3 cellular contexts compared by ENCODE assay signal in genomic region chr5:116032991-116033390, GRCh38.
TF ChIP-seq lines count a peak whose summit lies in the region.

No MANE protein-coding gene starts in this region.

TF ChIP-seq in GM12878, 131 proteins besides CTCF, POLR2A, EP300 and RAD21:
- TF ChIP-seq CHD2 (IDR thresholded peaks at IDR 0.05; ENCODE audit: borderline replicate concordance, low read depth, low read length) = no peak
- peak; percentile 48 for TF ChIP-seq MEF2B (IDR thresholded peaks at IDR 0.05; ENCODE audit: partially characterized antibody, poor library complexity, severe bottlenecking)
- TF ChIP-seq GATAD2B (conservative IDR thresholded peaks at IDR 0.05; ENCODE audit: low read depth) = no peak
- no peak for TF ChIP-seq ATF7 (IDR thresholded peaks at IDR 0.05; ENCODE audit: low read depth)
- 0 out of 2 replicates have a peak, but pooled peaks have one; percentile 15 for TF ChIP-seq MTA2 (IDR thresholded peaks at IDR 0.05; ENCODE audit: low read depth)
- 0 out of 2 replicates have a peak, but pooled peaks have one; percentile 9 for TF ChIP-seq MEF2A (IDR thresholded peaks at IDR 0.05; ENCODE audit: insufficient read depth, low read depth, low read length)
- TF ChIP-seq, protein P1, sequence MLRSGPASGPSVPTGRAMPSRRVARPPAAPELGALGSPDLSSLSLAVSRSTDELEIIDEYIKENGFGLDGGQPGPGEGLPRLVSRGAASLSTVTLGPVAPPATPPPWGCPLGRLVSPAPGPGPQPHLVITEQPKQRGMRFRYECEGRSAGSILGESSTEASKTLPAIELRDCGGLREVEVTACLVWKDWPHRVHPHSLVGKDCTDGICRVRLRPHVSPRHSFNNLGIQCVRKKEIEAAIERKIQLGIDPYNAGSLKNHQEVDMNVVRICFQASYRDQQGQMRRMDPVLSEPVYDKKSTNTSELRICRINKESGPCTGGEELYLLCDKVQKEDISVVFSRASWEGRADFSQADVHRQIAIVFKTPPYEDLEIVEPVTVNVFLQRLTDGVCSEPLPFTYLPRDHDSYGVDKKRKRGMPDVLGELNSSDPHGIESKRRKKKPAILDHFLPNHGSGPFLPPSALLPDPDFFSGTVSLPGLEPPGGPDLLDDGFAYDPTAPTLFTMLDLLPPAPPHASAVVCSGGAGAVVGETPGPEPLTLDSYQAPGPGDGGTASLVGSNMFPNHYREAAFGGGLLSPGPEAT (IDR thresholded peaks at IDR 0.05; ENCODE audit: low read depth) = 0 out of 2 replicates have a peak, but pooled peaks have one; percentile 48
- no peak for TF ChIP-seq ELK1 (IDR thresholded peaks at IDR 0.05; ENCODE audit: low read depth, low read length)
- peak; percentile 52 for TF ChIP-seq RUNX3 (IDR thresholded peaks at IDR 0.05; ENCODE audit: low read length)

TF ChIP-seq in SK-N-SH, 30 proteins besides CTCF, POLR2A, EP300 and RAD21:
- TF ChIP-seq NFIC (IDR thresholded peaks at IDR 0.05; ENCODE audit: borderline replicate concordance) (no peak), RCOR1 (IDR thresholded peaks at IDR 0.05; ENCODE audit: low read length) (no peak), RXRA (IDR thresholded peaks at IDR 0.05; ENCODE audit: borderline replicate concordance, low read depth) (no peak), RFX5 (IDR thresholded peaks at IDR 0.05; ENCODE audit: low read length) (no peak), TCF12 (IDR thresholded peaks at IDR 0.05) (no peak), SMC3 (IDR thresholded peaks at IDR 0.05; ENCODE audit: low read depth, low read length) (no peak), GATA2 (CRISPR knock-in tag; IDR thresholded peaks at IDR 0.05) (no peak), NRF1 (IDR thresholded peaks at IDR 0.05; ENCODE audit: low read depth, low read length) (no peak), MXI1 (IDR thresholded peaks at IDR 0.05; ENCODE audit: low read depth, low read length) (no peak), POLR2AphosphoS5 (IDR thresholded peaks at IDR 0.05; ENCODE audit: low read depth, low read length) (no peak)
- TF ChIP-seq, protein P2, sequence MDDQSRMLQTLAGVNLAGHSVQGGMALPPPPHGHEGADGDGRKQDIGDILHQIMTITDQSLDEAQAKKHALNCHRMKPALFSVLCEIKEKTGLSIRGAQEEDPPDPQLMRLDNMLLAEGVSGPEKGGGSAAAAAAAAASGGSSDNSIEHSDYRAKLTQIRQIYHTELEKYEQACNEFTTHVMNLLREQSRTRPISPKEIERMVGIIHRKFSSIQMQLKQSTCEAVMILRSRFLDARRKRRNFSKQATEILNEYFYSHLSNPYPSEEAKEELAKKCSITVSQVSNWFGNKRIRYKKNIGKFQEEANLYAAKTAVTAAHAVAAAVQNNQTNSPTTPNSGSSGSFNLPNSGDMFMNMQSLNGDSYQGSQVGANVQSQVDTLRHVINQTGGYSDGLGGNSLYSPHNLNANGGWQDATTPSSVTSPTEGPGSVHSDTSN (IDR thresholded peaks at IDR 0.05) = no peak
- TF ChIP-seq, protein P3, sequence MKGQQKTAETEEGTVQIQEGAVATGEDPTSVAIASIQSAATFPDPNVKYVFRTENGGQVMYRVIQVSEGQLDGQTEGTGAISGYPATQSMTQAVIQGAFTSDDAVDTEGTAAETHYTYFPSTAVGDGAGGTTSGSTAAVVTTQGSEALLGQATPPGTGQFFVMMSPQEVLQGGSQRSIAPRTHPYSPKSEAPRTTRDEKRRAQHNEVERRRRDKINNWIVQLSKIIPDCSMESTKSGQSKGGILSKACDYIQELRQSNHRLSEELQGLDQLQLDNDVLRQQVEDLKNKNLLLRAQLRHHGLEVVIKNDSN (IDR thresholded peaks at IDR 0.05; ENCODE audit: borderline replicate concordance, low read depth) = no peak
- TF ChIP-seq, protein P4, sequence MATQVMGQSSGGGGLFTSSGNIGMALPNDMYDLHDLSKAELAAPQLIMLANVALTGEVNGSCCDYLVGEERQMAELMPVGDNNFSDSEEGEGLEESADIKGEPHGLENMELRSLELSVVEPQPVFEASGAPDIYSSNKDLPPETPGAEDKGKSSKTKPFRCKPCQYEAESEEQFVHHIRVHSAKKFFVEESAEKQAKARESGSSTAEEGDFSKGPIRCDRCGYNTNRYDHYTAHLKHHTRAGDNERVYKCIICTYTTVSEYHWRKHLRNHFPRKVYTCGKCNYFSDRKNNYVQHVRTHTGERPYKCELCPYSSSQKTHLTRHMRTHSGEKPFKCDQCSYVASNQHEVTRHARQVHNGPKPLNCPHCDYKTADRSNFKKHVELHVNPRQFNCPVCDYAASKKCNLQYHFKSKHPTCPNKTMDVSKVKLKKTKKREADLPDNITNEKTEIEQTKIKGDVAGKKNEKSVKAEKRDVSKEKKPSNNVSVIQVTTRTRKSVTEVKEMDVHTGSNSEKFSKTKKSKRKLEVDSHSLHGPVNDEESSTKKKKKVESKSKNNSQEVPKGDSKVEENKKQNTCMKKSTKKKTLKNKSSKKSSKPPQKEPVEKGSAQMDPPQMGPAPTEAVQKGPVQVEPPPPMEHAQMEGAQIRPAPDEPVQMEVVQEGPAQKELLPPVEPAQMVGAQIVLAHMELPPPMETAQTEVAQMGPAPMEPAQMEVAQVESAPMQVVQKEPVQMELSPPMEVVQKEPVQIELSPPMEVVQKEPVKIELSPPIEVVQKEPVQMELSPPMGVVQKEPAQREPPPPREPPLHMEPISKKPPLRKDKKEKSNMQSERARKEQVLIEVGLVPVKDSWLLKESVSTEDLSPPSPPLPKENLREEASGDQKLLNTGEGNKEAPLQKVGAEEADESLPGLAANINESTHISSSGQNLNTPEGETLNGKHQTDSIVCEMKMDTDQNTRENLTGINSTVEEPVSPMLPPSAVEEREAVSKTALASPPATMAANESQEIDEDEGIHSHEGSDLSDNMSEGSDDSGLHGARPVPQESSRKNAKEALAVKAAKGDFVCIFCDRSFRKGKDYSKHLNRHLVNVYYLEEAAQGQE (IDR thresholded peaks at IDR 0.05; ENCODE audit: low read depth, low read length) = no peak
- TF ChIP-seq, protein P5, sequence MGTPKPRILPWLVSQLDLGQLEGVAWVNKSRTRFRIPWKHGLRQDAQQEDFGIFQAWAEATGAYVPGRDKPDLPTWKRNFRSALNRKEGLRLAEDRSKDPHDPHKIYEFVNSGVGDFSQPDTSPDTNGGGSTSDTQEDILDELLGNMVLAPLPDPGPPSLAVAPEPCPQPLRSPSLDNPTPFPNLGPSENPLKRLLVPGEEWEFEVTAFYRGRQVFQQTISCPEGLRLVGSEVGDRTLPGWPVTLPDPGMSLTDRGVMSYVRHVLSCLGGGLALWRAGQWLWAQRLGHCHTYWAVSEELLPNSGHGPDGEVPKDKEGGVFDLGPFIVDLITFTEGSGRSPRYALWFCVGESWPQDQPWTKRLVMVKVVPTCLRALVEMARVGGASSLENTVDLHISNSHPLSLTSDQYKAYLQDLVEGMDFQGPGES (IDR thresholded peaks at IDR 0.05; ENCODE audit: low read depth, low read length) = no peak

TF ChIP-seq in SK-N-SH treated with all-trans-retinoic acid at 6 μM for 48 hours, 23 proteins besides CTCF, POLR2A, EP300 and RAD21:
- TF ChIP-seq CREB5 (CRISPR knock-in tag; IDR thresholded peaks at IDR 0.05; ENCODE audit: low read depth) = no peak
